In the genomic region with DNA sequence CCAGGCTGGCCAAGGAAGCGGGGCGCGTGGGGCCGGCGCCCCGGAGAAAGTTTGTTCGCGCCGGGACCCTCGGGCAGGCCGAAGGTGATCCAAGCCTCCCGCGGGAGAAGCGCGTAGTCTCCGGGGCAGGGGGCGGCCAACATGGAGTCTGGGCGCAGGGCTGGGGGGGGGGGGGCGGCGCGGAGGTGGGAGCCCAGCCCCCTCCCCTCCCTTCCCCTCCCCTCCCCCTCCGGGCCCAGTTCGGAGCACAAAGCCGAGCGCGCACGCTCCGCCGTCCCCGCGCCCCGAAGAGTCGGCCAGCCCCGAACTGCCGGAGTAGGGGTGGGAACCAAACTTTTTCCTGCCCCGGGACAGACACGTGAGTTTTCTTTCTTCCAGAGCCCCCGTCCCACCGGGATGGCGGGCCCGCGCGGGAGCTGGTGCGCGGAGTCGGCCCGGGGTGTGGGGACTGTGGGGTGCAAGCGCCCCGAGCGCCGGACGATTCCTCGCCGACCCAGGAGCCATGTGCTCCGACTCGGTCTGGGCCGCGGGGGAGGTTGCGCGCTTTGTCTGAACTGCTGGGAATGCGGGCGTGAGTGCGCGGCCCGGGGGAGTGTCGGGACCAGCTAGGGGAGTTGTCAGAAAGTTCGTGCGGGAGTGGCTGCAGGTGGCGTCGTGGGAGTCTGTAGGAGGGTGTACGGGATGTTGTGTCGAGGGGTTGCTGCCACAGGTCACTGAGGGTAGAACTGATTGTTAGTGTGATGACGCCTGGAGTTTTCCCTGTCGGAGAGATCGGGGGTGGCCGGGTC, we compare ENCODE assay signal across 1 cellular context.
TF ChIP-seq lines count a peak whose summit lies in the region.

No MANE protein-coding gene starts in this region.

TF ChIP-seq in HepG2, 621 proteins besides CTCF, POLR2A, EP300 and RAD21 (continued from another document and continues in another):
- TF ChIP-seq, protein P1, sequence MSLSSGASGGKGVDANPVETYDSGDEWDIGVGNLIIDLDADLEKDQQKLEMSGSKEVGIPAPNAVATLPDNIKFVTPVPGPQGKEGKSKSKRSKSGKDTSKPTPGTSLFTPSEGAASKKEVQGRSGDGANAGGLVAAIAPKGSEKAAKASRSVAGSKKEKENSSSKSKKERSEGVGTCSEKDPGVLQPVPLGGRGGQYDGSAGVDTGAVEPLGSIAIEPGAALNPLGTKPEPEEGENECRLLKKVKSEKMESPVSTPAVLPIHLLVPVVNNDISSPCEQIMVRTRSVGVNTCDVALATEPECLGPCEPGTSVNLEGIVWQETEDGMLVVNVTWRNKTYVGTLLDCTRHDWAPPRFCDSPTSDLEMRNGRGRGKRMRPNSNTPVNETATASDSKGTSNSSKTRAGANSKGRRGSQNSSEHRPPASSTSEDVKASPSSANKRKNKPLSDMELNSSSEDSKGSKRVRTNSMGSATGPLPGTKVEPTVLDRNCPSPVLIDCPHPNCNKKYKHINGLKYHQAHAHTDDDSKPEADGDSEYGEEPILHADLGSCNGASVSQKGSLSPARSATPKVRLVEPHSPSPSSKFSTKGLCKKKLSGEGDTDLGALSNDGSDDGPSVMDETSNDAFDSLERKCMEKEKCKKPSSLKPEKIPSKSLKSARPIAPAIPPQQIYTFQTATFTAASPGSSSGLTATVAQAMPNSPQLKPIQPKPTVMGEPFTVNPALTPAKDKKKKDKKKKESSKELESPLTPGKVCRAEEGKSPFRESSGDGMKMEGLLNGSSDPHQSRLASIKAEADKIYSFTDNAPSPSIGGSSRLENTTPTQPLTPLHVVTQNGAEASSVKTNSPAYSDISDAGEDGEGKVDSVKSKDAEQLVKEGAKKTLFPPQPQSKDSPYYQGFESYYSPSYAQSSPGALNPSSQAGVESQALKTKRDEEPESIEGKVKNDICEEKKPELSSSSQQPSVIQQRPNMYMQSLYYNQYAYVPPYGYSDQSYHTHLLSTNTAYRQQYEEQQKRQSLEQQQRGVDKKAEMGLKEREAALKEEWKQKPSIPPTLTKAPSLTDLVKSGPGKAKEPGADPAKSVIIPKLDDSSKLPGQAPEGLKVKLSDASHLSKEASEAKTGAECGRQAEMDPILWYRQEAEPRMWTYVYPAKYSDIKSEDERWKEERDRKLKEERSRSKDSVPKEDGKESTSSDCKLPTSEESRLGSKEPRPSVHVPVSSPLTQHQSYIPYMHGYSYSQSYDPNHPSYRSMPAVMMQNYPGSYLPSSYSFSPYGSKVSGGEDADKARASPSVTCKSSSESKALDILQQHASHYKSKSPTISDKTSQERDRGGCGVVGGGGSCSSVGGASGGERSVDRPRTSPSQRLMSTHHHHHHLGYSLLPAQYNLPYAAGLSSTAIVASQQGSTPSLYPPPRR (CRISPR knock-in tag; IDR thresholded peaks at IDR 0.05; ENCODE audit: borderline replicate concordance), result peak; percentile 30; the same call in 1 of the 2 replicates
- peak; percentile 80 for TF ChIP-seq ZNF230 (CRISPR knock-in tag; IDR thresholded peaks at IDR 0.05)
- peak; percentile 93 for TF ChIP-seq ZNF501 (CRISPR knock-in tag; IDR thresholded peaks at IDR 0.05)
- TF ChIP-seq, protein P2, sequence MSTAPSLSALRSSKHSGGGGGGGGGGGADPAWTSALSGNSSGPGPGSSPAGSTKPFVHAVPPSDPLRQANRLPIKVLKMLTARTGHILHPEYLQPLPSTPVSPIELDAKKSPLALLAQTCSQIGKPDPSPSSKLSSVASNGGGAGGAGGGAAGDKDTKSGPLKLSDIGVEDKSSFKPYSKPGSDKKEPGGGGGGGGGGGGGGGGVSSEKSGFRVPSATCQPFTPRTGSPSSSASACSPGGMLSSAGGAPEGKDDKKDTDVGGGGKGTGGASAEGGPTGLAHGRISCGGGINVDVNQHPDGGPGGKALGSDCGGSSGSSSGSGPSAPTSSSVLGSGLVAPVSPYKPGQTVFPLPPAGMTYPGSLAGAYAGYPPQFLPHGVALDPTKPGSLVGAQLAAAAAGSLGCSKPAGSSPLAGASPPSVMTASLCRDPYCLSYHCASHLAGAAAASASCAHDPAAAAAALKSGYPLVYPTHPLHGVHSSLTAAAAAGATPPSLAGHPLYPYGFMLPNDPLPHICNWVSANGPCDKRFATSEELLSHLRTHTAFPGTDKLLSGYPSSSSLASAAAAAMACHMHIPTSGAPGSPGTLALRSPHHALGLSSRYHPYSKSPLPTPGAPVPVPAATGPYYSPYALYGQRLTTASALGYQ (CRISPR knock-in tag; IDR thresholded peaks at IDR 0.05), result no peak; the same call in 1 of the 2 replicates
- TF ChIP-seq KAT7 (CRISPR knock-in tag; IDR thresholded peaks at IDR 0.05; ENCODE audit: borderline replicate concordance), result peak; percentile 17; the same call in 1 of the 2 replicates
- TF ChIP-seq ZNF235 (CRISPR knock-in tag; IDR thresholded peaks at IDR 0.05; ENCODE audit: borderline replicate concordance), result peak; percentile 93
- TF ChIP-seq, protein P3, sequence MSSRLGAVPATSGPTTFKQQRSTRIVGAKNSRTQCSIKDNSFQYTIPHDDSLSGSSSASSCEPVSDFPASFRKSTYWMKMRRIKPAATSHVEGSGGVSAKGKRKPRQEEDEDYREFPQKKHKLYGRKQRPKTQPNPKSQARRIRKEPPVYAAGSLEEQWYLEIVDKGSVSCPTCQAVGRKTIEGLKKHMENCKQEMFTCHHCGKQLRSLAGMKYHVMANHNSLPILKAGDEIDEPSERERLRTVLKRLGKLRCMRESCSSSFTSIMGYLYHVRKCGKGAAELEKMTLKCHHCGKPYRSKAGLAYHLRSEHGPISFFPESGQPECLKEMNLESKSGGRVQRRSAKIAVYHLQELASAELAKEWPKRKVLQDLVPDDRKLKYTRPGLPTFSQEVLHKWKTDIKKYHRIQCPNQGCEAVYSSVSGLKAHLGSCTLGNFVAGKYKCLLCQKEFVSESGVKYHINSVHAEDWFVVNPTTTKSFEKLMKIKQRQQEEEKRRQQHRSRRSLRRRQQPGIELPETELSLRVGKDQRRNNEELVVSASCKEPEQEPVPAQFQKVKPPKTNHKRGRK (CRISPR knock-in tag; IDR thresholded peaks at IDR 0.05), result no peak
- peak; percentile 12 for TF ChIP-seq U2AF1 (optimal IDR thresholded peaks at IDR 0.05; ENCODE audit: low read depth, low read length)
- TF ChIP-seq ZMYM2 (CRISPR knock-in tag; IDR thresholded peaks at IDR 0.05), result no peak; the same call in 1 of the 2 replicates
- TF ChIP-seq HOXA5 (CRISPR knock-in tag; IDR thresholded peaks at IDR 0.05), result peak; percentile 87
- TF ChIP-seq, protein P4, sequence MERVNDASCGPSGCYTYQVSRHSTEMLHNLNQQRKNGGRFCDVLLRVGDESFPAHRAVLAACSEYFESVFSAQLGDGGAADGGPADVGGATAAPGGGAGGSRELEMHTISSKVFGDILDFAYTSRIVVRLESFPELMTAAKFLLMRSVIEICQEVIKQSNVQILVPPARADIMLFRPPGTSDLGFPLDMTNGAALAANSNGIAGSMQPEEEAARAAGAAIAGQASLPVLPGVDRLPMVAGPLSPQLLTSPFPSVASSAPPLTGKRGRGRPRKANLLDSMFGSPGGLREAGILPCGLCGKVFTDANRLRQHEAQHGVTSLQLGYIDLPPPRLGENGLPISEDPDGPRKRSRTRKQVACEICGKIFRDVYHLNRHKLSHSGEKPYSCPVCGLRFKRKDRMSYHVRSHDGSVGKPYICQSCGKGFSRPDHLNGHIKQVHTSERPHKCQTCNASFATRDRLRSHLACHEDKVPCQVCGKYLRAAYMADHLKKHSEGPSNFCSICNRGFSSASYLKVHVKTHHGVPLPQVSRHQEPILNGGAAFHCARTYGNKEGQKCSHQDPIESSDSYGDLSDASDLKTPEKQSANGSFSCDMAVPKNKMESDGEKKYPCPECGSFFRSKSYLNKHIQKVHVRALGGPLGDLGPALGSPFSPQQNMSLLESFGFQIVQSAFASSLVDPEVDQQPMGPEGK (CRISPR knock-in tag; IDR thresholded peaks at IDR 0.05), result peak; percentile 53
- TF ChIP-seq, protein P5, sequence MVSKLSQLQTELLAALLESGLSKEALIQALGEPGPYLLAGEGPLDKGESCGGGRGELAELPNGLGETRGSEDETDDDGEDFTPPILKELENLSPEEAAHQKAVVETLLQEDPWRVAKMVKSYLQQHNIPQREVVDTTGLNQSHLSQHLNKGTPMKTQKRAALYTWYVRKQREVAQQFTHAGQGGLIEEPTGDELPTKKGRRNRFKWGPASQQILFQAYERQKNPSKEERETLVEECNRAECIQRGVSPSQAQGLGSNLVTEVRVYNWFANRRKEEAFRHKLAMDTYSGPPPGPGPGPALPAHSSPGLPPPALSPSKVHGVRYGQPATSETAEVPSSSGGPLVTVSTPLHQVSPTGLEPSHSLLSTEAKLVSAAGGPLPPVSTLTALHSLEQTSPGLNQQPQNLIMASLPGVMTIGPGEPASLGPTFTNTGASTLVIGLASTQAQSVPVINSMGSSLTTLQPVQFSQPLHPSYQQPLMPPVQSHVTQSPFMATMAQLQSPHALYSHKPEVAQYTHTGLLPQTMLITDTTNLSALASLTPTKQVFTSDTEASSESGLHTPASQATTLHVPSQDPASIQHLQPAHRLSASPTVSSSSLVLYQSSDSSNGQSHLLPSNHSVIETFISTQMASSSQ (IDR thresholded peaks at IDR 0.05; ENCODE audit: low read depth), result no peak
- TF ChIP-seq, protein P5 (CRISPR knock-in tag; IDR thresholded peaks at IDR 0.05; ENCODE audit: borderline replicate concordance), result peak; percentile 49; the same call in 1 of the 2 replicates
- no peak for TF ChIP-seq REPIN1 (CRISPR knock-in tag; IDR thresholded peaks at IDR 0.05; ENCODE audit: borderline replicate concordance, low read depth)
- TF ChIP-seq, protein P6, sequence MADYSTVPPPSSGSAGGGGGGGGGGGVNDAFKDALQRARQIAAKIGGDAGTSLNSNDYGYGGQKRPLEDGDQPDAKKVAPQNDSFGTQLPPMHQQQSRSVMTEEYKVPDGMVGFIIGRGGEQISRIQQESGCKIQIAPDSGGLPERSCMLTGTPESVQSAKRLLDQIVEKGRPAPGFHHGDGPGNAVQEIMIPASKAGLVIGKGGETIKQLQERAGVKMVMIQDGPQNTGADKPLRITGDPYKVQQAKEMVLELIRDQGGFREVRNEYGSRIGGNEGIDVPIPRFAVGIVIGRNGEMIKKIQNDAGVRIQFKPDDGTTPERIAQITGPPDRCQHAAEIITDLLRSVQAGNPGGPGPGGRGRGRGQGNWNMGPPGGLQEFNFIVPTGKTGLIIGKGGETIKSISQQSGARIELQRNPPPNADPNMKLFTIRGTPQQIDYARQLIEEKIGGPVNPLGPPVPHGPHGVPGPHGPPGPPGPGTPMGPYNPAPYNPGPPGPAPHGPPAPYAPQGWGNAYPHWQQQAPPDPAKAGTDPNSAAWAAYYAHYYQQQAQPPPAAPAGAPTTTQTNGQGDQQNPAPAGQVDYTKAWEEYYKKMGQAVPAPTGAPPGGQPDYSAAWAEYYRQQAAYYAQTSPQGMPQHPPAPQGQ (CRISPR knock-in tag; IDR thresholded peaks at IDR 0.05; ENCODE audit: borderline replicate concordance), result no peak
- TF ChIP-seq CCDC6 (CRISPR knock-in tag; IDR thresholded peaks at IDR 0.05), result peak; percentile 92; the same call in 1 of the 2 replicates
- TF ChIP-seq SRY (CRISPR knock-in tag; IDR thresholded peaks at IDR 0.05), result peak; percentile 82; the same call in 1 of the 2 replicates
- no peak; the same call in 1 of the 2 replicates for TF ChIP-seq NFKBIZ (CRISPR knock-in tag; IDR thresholded peaks at IDR 0.05)
- TF ChIP-seq, protein P7, sequence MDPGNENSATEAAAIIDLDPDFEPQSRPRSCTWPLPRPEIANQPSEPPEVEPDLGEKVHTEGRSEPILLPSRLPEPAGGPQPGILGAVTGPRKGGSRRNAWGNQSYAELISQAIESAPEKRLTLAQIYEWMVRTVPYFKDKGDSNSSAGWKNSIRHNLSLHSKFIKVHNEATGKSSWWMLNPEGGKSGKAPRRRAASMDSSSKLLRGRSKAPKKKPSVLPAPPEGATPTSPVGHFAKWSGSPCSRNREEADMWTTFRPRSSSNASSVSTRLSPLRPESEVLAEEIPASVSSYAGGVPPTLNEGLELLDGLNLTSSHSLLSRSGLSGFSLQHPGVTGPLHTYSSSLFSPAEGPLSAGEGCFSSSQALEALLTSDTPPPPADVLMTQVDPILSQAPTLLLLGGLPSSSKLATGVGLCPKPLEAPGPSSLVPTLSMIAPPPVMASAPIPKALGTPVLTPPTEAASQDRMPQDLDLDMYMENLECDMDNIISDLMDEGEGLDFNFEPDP (CRISPR knock-in tag; conservative IDR thresholded peaks at IDR 0.05), result no peak
- 0 out of 2 replicates have a peak, but pooled peaks have one; percentile 8 for TF ChIP-seq SIX4 (CRISPR knock-in tag; IDR thresholded peaks at IDR 0.05)
- TF ChIP-seq MED1 (CRISPR knock-in tag; IDR thresholded peaks at IDR 0.05), result no peak
- peak; percentile 61 for TF ChIP-seq SP2 (CRISPR knock-in tag; IDR thresholded peaks at IDR 0.05)
- no peak for TF ChIP-seq SP1 (IDR thresholded peaks at IDR 0.05)
- TF ChIP-seq SP1 (CRISPR knock-in tag; IDR thresholded peaks at IDR 0.05), result no peak
- TF ChIP-seq, protein P8, sequence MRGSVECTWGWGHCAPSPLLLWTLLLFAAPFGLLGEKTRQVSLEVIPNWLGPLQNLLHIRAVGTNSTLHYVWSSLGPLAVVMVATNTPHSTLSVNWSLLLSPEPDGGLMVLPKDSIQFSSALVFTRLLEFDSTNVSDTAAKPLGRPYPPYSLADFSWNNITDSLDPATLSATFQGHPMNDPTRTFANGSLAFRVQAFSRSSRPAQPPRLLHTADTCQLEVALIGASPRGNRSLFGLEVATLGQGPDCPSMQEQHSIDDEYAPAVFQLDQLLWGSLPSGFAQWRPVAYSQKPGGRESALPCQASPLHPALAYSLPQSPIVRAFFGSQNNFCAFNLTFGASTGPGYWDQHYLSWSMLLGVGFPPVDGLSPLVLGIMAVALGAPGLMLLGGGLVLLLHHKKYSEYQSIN (CRISPR knock-in tag; IDR thresholded peaks at IDR 0.05; ENCODE audit: borderline replicate concordance), result no peak
- TF ChIP-seq POLR2AphosphoS2 (IDR thresholded peaks at IDR 0.05; ENCODE audit: low read depth, low read length), result no peak
- TF ChIP-seq ZNF431 (CRISPR knock-in tag; IDR thresholded peaks at IDR 0.05; ENCODE audit: borderline replicate concordance, low read depth), result peak; percentile 10; the same call in 1 of the 2 replicates
- no peak; the same call in 1 of the 2 replicates for TF ChIP-seq ZNF556 (CRISPR knock-in tag; IDR thresholded peaks at IDR 0.05; ENCODE audit: borderline replicate concordance)
- peak; percentile 81 for TF ChIP-seq KDM2A (CRISPR knock-in tag; IDR thresholded peaks at IDR 0.05; ENCODE audit: borderline replicate concordance, low read depth)
- no peak for TF ChIP-seq GTF2F1 (IDR thresholded peaks at IDR 0.05; ENCODE audit: low read length)
- TF ChIP-seq FOXJ3 (CRISPR knock-in tag; IDR thresholded peaks at IDR 0.05; ENCODE audit: borderline replicate concordance), result no peak
- no peak for TF ChIP-seq PAF1 (CRISPR knock-in tag; IDR thresholded peaks at IDR 0.05)
- no peak; the same call in 1 of the 2 replicates for TF ChIP-seq PCBP1 (IDR thresholded peaks at IDR 0.05; ENCODE audit: borderline replicate concordance, low read depth, low read length)
- no peak for TF ChIP-seq ZNF720 (CRISPR knock-in tag; IDR thresholded peaks at IDR 0.05)
- TF ChIP-seq SP5 (CRISPR knock-in tag; IDR thresholded peaks at IDR 0.05; ENCODE audit: borderline replicate concordance, low read depth), result 0 out of 2 replicates have a peak, but pooled peaks have one; percentile 1
- TF ChIP-seq ZNF138 (CRISPR knock-in tag; IDR thresholded peaks at IDR 0.05; ENCODE audit: low read depth), result 0 out of 2 replicates have a peak, but pooled peaks have one; percentile 65
